ENCODE assay signal across 24 cellular contexts in the genomic region with DNA sequence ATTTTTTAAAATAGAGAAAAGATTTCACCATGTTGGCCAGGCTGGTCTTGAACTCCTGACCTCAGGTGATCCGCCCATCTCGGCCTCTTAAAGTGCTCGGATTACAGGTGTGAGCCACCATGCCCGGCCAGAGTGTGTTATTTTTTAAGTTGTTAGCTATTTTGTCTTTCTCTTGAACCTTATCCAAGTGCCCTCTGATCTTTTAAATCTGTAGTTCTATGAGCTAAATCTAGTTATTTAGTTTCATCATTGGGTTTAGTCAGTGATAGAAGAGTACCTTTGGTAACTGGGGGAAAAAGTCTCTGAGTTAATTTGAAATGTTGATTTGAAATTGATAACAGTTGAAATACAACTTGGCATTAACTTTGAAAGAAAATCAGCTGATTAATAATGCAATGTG.
"Had no signal": no experiment of that assay in that cellular context is flagged by ENCODE, and none has a peak within 500 bp of the region (broad histone marks: within the 10 kb centered on the region; RNA-seq: fewer than 3 reads in every experiment).

No MANE protein-coding gene starts in this region.

- DNase-seq: dermis blood vessel endothelial cell; dorsolateral prefrontal cortex; effector CD4-positive, alpha-beta T cell; effector memory CD4-positive, alpha-beta T cell; foreskin keratinocyte; gastrocnemius medialis; glutamatergic neuron; head of caudate nucleus; heart right ventricle; hippocampal formation; left cardiac atrium; left ventricle myocardium inferior; lower lobe of right lung; mesenchymal stem cell; mucosa of descending colon; naive B cell; naive thymus-derived CD8-positive, alpha-beta T cell had no signal

- H3K27me3 Mint-ChIP-seq: naive B cell; naive thymus-derived CD8-positive, alpha-beta T cell had no signal

- FAIRE-seq: colon, endothelial cell of umbilical vein, islet of Langerhans, keratinocyte had no signal

- H3K4me3 ChIP-seq: coronary artery, dorsolateral prefrontal cortex, esophagus muscularis mucosa, gastrocnemius medialis, heart right ventricle, left ventricle myocardium inferior, lower lobe of right lung, mucosa of descending colon had no signal

- H3K4me1 ChIP-seq: foreskin keratinocyte, lower lobe of right lung had no signal

- H3K27ac Mint-ChIP-seq: mesothelial cell of epicardium; naive thymus-derived CD8-positive, alpha-beta T cell had no signal

- H3K36me3 ChIP-seq: gastrocnemius medialis, lower lobe of right lung had no signal

- H3K4me3 Mint-ChIP-seq: mesothelial cell of epicardium; naive thymus-derived CD8-positive, alpha-beta T cell had no signal

- ATAC-seq: foreskin keratinocyte; gastrocnemius medialis; heart right ventricle; left cardiac atrium; lower lobe of right lung; mucosa of descending colon; naive thymus-derived CD8-positive, alpha-beta T cell had no signal

- H3K27ac ChIP-seq: coronary artery, dorsolateral prefrontal cortex, esophagus muscularis mucosa, foreskin keratinocyte, heart right ventricle, left ventricle myocardium inferior, lower lobe of right lung had no signal

- H3K27me3 ChIP-seq: dorsolateral prefrontal cortex, esophagus muscularis mucosa, foreskin keratinocyte, gastrocnemius medialis, heart right ventricle had no signal

- H3K4me1 Mint-ChIP-seq: mesothelial cell of epicardium had no signal

- H3K9me3 ChIP-seq: esophagus muscularis mucosa, gastrocnemius medialis, left ventricle myocardium inferior, lower lobe of right lung had no signal
